In the genomic region with DNA sequence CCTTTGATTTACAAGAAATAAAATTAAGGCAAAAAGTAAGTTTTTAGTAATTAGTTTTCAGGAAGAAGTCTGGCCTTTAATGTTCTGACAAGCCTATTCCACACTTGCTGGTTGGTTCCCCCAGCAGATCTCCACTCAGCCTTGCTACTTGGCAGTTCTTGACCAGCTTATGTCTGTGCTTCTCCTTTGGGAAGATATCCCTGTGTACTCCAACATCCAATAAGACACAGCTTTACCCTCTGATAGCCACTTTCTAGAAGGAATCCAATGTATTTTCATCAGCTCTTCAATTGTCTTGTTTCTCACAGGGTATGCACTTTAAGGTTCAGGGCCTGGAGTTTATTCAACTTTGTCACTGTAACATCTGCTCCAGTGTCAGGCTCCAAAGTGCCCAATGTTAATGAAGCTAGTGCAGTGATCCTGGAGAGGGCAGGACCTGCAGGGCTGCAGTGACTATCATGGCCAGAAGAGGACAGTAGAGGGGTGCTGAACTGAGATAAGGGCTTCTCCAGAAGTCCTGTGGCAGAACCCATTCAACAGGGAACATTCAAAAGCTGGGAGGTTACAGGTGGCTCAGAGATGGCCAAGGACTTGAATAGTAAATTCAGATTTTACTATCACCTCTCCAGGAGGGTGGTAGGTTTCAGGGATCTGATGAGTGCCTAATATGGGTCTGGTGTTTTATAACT, we compare ENCODE assay signal across 8 cellular contexts. TPM values are rescaled to one million over a fixed set of nuclear protein-coding genes. Genes with fewer than 3 reads are reported as not detected.
DNase-seq lines count a peak whose midpoint lies in the region; ATAC-seq and TF ChIP-seq lines count a peak whose summit lies in the region.

No MANE protein-coding gene starts in this region.

- no peaks in the 10 kb centered on the region for H3K4me1 Mint-ChIP-seq in CD14-positive monocyte
- H3K4me1 Mint-ChIP-seq in naive thymus-derived CD4-positive, alpha-beta T cell, result peaks cover 3 to 17% (median 16%) of the 10 kb centered on the region in 7 donors

- H3K27me3 ChIP-seq in naive thymus-derived CD4-positive, alpha-beta T cell (ENCODE audit: control insufficient read depth in 2 of 2, insufficient read depth in 2 of 2, low read length in 2 of 2), result no peaks in the 10 kb centered on the region
- H3K27me3 ChIP-seq in transverse colon, result no peaks in the 10 kb centered on the region

- peaks cover 0 to 5% (median 3%) of the 10 kb centered on the region in 3 experiments for H3K36me3 ChIP-seq in naive thymus-derived CD4-positive, alpha-beta T cell (ENCODE audit: control insufficient read depth in 2 of 3, insufficient read depth in 3 of 3, low read length in 3 of 3)
- H3K36me3 ChIP-seq in transverse colon, result no peaks in the 10 kb centered on the region

- H3K4me3 Mint-ChIP-seq in CD14-positive monocyte, result no peak overlapping the region
- H3K4me3 Mint-ChIP-seq in naive thymus-derived CD4-positive, alpha-beta T cell, result no peak overlapping the region

- H3K27ac ChIP-seq in naive thymus-derived CD4-positive, alpha-beta T cell (ENCODE audit: low read depth, low read length), result no peak overlapping the region
- no peak overlapping the region for H3K27ac ChIP-seq in transverse colon

- ATAC-seq in GM18873 (IDR thresholded peaks at IDR 0.05; ENCODE audit: low FRiP score, unreplicated experiment), result peak; percentile 70
- peak; percentile 88 for ATAC-seq in HG03139 (IDR thresholded peaks at IDR 0.05; ENCODE audit: unreplicated experiment)
- peak; percentile 90 for ATAC-seq in naive thymus-derived CD4-positive, alpha-beta T cell

- CTCF ChIA-PET in naive thymus-derived CD4-positive, alpha-beta T cell (lab: Charles Lee), result interaction anchor here (1.1 to 1.4 kb wide), 2 partner anchors 14 to 677 kb away, joined by 5 to 6 read pairs; no protein-coding TSS in a partner anchor

- peaks cover 0 to 2% (median 1%) of the 10 kb centered on the region in 3 donors for H3K27me3 Mint-ChIP-seq in CD14-positive monocyte (ENCODE audit: low read depth in 3 of 3)
- peaks cover 8 to 18% (median 13%) of the 10 kb centered on the region in 5 donors for H3K27me3 Mint-ChIP-seq in naive thymus-derived CD4-positive, alpha-beta T cell

- no peak overlapping the region for H3K4me3 ChIP-seq in WI38 (ENCODE audit: low read depth, low read length)
- no peak overlapping the region for H3K4me3 ChIP-seq in epithelial cell of esophagus (ENCODE audit: low read length)
- no peak overlapping the region for H3K4me3 ChIP-seq in naive thymus-derived CD4-positive, alpha-beta T cell (ENCODE audit: low read length)
- H3K4me3 ChIP-seq in transverse colon, result no peak overlapping the region

- H3K27ac Mint-ChIP-seq in CD14-positive monocyte, result peak overlapping the region in 2 of 7 donors; percentile 5 to 66
- no peak overlapping the region for H3K27ac Mint-ChIP-seq in naive thymus-derived CD4-positive, alpha-beta T cell

- DNase-seq in CD14-positive monocyte (ENCODE audit: low spot score) (no peak), NCI-H2227 (lab: John Stamatoyannopoulos, UW; ENCODE audit: unreplicated experiment) (peak; percentile 77), epithelial cell of esophagus (ENCODE audit: low read depth) (peak; percentile 69), transverse colon (peak; percentile 83)
- peak in 8 of 9 donors; percentile 9 to 47 (median 34) for DNase-seq in naive thymus-derived CD4-positive, alpha-beta T cell

- TF ChIP-seq EP300 in transverse colon (IDR thresholded peaks at IDR 0.05; ENCODE audit: low read depth), result no peak

- TF ChIP-seq POLR2A in transverse colon (IDR thresholded peaks at IDR 0.05), result no peak

- peaks cover 0 to 4% of the 10 kb centered on the region in 2 donors for H3K4me1 ChIP-seq in naive thymus-derived CD4-positive, alpha-beta T cell (ENCODE audit: control insufficient read depth in 2 of 2, insufficient read depth in 2 of 2, low read length in 2 of 2)
- peaks cover 0 to 14% (median 4%) of the 10 kb centered on the region in 4 donors for H3K4me1 ChIP-seq in transverse colon

- peaks cover 17 to 22% of the 10 kb centered on the region in 2 donors for H3K36me3 Mint-ChIP-seq in CD14-positive monocyte
- peaks cover 0 to 9% (median 3%) of the 10 kb centered on the region in 5 donors for H3K36me3 Mint-ChIP-seq in naive thymus-derived CD4-positive, alpha-beta T cell

- TF ChIP-seq CTCF in CD14-positive monocyte (IDR thresholded peaks at IDR 0.05) (peak; percentile 89), WI38 (IDR thresholded peaks at IDR 0.05; ENCODE audit: low read depth, low read length) (peak; percentile 99), epithelial cell of esophagus (IDR thresholded peaks at IDR 0.05; ENCODE audit: insufficient read depth, low read depth, low read length, missing control alignments) (peak; percentile 99), transverse colon (IDR thresholded peaks at IDR 0.05) (peak; percentile 70 to 91 (median 87))

- intact Hi-C loops in CD14-positive monocyte (cut with micrococcal nuclease) (loop anchor here in 1 of 2 donors (5.0 kb wide), 1 partner anchor 70 kb away; the partner anchor contains the start of gene CCDC175), transverse colon (cut with DNase I; ENCODE audit: low total_unique reads) (no loop called here)
- intact Hi-C loops in naive thymus-derived CD4-positive, alpha-beta T cell (cut with micrococcal nuclease), result loop anchor here (1.0 to 5.0 kb wide), 7 partner anchors 43 to 680 kb away; partner anchors contain the start of gene CCDC175 (in 2 of the 2)

- POLR2A ChIA-PET in naive thymus-derived CD4-positive, alpha-beta T cell (lab: Charles Lee), result interaction anchor here (0.5 to 0.6 kb wide), 2 partner anchors 8 to 412 kb away, joined by 3 read pairs; no protein-coding TSS in a partner anchor

- H3K9me3 Mint-ChIP-seq in CD14-positive monocyte, result no peaks in the 10 kb centered on the region
- no peaks in the 10 kb centered on the region for H3K9me3 Mint-ChIP-seq in naive thymus-derived CD4-positive, alpha-beta T cell

- H3K9me3 ChIP-seq in naive thymus-derived CD4-positive, alpha-beta T cell (ENCODE audit: control insufficient read depth in 2 of 3, low read length in 3 of 3), result no peaks in the 10 kb centered on the region
- no peaks in the 10 kb centered on the region for H3K9me3 ChIP-seq in transverse colon

- in situ Hi-C loops in transverse colon (cut with MboI; ENCODE audit: low pct_ligation_motif_present in 1 of 4, low pct_unique_long_range_greater_than_20kb in 1 of 4, low sequenced_read_pairs in 3 of 4), result loop anchor here in 1 of 4 donors (10.0 kb wide), 1 partner anchor 68 kb away; the partner anchor contains the start of gene CCDC175

RNA-seq across cellular contexts. Expression of gene JKAMP, which starts 22.9 kb away (rescaled TPM):
- polyA plus RNA-seq in CD14-positive monocyte, result 100 to 1,000 TPM in 1 of 2 donors, 10 to 100 TPM in 1; 99.4 to 134 TPM
- 10 to 100 TPM; 12.2 to 33.7 (median 32.5) TPM for total RNA-seq in naive thymus-derived CD4-positive, alpha-beta T cell
- polyA plus RNA-seq in naive thymus-derived CD4-positive, alpha-beta T cell, result 10 to 100 TPM; 39.1 to 54.1 TPM
- 10 to 100 TPM; 12.9 to 66.8 (median 36.0) TPM for total RNA-seq in transverse colon

RNA-seq across cellular contexts. Expression of gene L3HYPDH, which starts 23.0 kb away (rescaled TPM):
- 1 to 10 TPM; 3.9 to 5.3 TPM for polyA plus RNA-seq in CD14-positive monocyte
- total RNA-seq in naive thymus-derived CD4-positive, alpha-beta T cell, result 10 to 100 TPM; 18.9 to 55.9 (median 24.2) TPM
- polyA plus RNA-seq in naive thymus-derived CD4-positive, alpha-beta T cell, result 1 to 10 TPM; 2.9 to 6.1 TPM
- 100 to 1,000 TPM in 1 of 4 donors, 10 to 100 TPM in 3; 16.1 to 125 (median 37.6) TPM for total RNA-seq in transverse colon

RNA-seq across cellular contexts. Expression of gene GPR135, which starts 42.0 kb away (rescaled TPM):
- polyA plus RNA-seq in CD14-positive monocyte, result under 1 TPM in 1 of 2 donors, not detected in 1; 0.05 TPM
- total RNA-seq in naive thymus-derived CD4-positive, alpha-beta T cell, result 1 to 10 TPM; 1.3 to 2.7 (median 2.2) TPM
- polyA plus RNA-seq in naive thymus-derived CD4-positive, alpha-beta T cell, result under 1 TPM; 0.11 to 0.25 TPM
- 1 to 10 TPM in 3 of 4 donors, not detected in 1; 1.5 to 7.4 (median 5.2) TPM for total RNA-seq in transverse colon
